8 cellular contexts compared by ENCODE assay signal in the genomic region with DNA sequence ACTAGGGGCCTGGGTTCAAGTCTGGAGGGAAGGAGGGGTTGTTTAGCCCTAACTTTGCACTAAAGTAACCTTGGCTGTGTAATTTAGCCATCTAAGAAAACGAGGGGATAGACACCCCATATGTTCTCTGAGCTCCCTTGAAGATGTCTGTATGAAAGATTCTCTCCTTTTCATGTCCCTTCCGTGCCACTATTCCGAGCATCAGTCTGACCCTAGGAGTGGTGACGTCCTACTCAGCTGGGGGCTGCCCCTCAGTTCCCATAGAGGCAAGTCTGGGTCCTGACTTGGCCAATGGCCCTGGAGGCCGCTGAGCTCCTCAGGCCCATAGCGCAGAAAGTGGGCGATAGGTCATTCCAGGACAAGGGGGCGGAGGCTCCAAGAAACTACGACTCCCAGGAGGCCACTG. TPM values are rescaled to one million over a fixed set of nuclear protein-coding genes. Genes with fewer than 3 reads are reported as not detected.
A peak's percentile ranks its signal among the peaks of the same experiment; 100 is the strongest.
DNase-seq lines count a peak whose midpoint lies in the region; ATAC-seq, FAIRE-seq and TF ChIP-seq lines count a peak whose summit lies in the region.

No MANE protein-coding gene starts in this region.

- no peaks in the 10 kb centered on the region for H3K27me3 ChIP-seq in A673 (replicated peaks; ENCODE audit: insufficient read depth, low read depth, low read length, poor library complexity)
- no peaks in the 10 kb centered on the region for H3K27me3 ChIP-seq in muscle layer of duodenum (ENCODE audit: low read depth, low read length)

- POLR2A ChIA-PET in A673 (lab: Charles Lee; ENCODE audit: low non-redundant PET) = no interaction called here

- H3K4me1 ChIP-seq in A673 (ENCODE audit: insufficient read depth, low read length, poor library complexity, severe bottlenecking) (peaks cover 14% of the 10 kb centered on the region), muscle layer of duodenum (ENCODE audit: control insufficient read depth in 1 of 2, insufficient read depth in 2 of 2, low read length in 2 of 2) (peaks cover 4 to 13% of the 10 kb centered on the region in 2 donors)

- peak overlapping the region; percentile 93 for H3K4me3 ChIP-seq in A673 (ENCODE audit: low read depth, low read length, poor library complexity, severe bottlenecking)
- peak overlapping the region; percentile 82 for H3K4me3 ChIP-seq in Jurkat, Clone E6-1 (ENCODE audit: low read length)
- H3K4me3 ChIP-seq in muscle layer of duodenum (ENCODE audit: low read depth in 1 of 2, low read length in 2 of 2) = peak overlapping the region; percentile 56 to 99

- peak overlapping the region; percentile 87 for H3K27ac ChIP-seq in A673 (ENCODE audit: low read depth, low read length, poor library complexity, severe bottlenecking)
- peak overlapping the region; percentile 69 for H3K27ac ChIP-seq in muscle layer of duodenum (ENCODE audit: low read length)

- H3K36me3 ChIP-seq in A673 (ENCODE audit: insufficient read depth, low read length, poor library complexity, severe bottlenecking) = no peaks in the 10 kb centered on the region
- H3K36me3 ChIP-seq in muscle layer of duodenum (ENCODE audit: control insufficient read depth in 1 of 2, insufficient read depth in 2 of 2, low read length in 2 of 2) = peaks cover 0 to 4% of the 10 kb centered on the region in 2 donors

- CTCF ChIA-PET in A673 (lab: Charles Lee) = no interaction called here

- H3K9me3 ChIP-seq in A673 (ENCODE audit: low read depth, low read length, poor library complexity, severe bottlenecking) (no peaks in the 10 kb centered on the region), muscle layer of duodenum (ENCODE audit: control insufficient read depth in 1 of 2, low read length in 2 of 2) (no peaks in the 10 kb centered on the region)

- intact Hi-C loops in A673 (cut with micrococcal nuclease; ENCODE audit: unreplicated experiment) = no loop called here

- no peak for DNase-seq in A673 (ENCODE audit: low spot score)
- DNase-seq in Jurkat, Clone E6-1 (ENCODE audit: low read depth, low spot score) = no peak
- peak; percentile 91 for DNase-seq in cerebellum (ENCODE audit: low spot score)
- DNase-seq in HTR-8/SVneo (ENCODE audit: insufficient read length, low spot score) = no peak
- DNase-seq in NCI-H1436 (lab: John Stamatoyannopoulos, UW) = no peak

- no peak for TF ChIP-seq CTCF in A673 (conservative IDR thresholded peaks at IDR 0.05; ENCODE audit: low read depth, low read length)

- FAIRE-seq in HTR-8/SVneo (lab: Jason Lieb, UNC) = no peak

- ATAC-seq in HG02970 (IDR thresholded peaks at IDR 0.05; ENCODE audit: low FRiP score, unreplicated experiment) = no peak
- ATAC-seq in GM21576 (IDR thresholded peaks at IDR 0.05; ENCODE audit: unreplicated experiment) = no peak

- BruUV-seq in A673 (replicated peaks; lab: Mats Ljungman, UMichigan) = no TSS peak

RNA-seq across cellular contexts. Expression of gene WDFY2, which starts 0.8 kb away (rescaled TPM):
- total RNA-seq in A673 (2021) (45.5 and 50.3 TPM in 2 replicates), cerebellum (17.5 TPM)
- 10.6 TPM for polyA plus RNA-seq in Jurkat, Clone E6-1 (2012; ENCODE audit: insufficient read depth, insufficient read length)
